16 cellular contexts compared by ENCODE assay signal in the genomic region with DNA sequence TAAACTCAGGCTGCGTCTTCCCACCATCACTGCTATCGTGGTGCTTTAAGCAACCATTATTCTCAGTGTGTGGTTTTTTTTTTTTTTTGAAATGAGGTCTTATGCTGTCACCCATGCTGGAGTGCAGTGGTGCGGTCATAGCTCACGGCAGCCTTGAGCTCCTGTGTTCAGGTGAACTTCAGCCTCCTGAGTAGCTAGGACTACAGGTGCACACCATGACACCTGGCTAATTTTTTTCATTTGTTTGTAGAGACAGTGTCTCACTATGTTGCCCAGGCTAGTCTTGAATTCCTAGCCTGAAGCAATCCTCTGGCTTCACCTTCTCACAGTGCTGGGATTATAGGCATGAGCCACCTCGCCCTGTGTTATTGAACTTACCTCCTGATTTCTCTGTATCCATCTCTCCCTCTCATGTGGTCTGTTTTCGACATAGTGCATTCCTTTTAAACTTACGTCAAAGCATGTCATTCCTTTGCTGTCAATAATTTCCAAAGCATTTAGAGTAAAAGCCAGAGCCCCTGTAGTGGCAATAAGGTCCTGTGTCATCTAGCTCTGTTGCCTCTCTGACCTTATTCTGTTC.
"Had no signal": no experiment of that assay in that cellular context is flagged by ENCODE, and none has a peak within 500 bp of the region (broad histone marks: within the 10 kb centered on the region; RNA-seq: fewer than 3 reads in every experiment).

No MANE protein-coding gene starts in this region.

- H3K36me3 ChIP-seq: heart left ventricle, ovary, upper lobe of left lung, vagina had no signal

- ATAC-seq: heart left ventricle; mucosa of descending colon; naive thymus-derived CD8-positive, alpha-beta T cell; right cardiac atrium had no signal

- H3K4me1 Mint-ChIP-seq: naive thymus-derived CD8-positive, alpha-beta T cell; neural crest cell had no signal

- H3K4me1 ChIP-seq: heart left ventricle, upper lobe of left lung, vagina had no signal

- DNase-seq: central memory CD4-positive, alpha-beta T cell; cortex of kidney; effector memory CD4-positive, alpha-beta T cell; erythroblast; heart left ventricle; hypothalamus; mucosa of descending colon; naive thymus-derived CD8-positive, alpha-beta T cell; ovary; right cardiac atrium; small intestine; stimulated activated CD4-positive, alpha-beta T cell treated with anti-CD3 and anti-CD28 coated beads, Interleukin-2, amount 100 ng/mL, for 48 hours; stimulated activated naive CD4-positive, alpha-beta T cell treated with Interleukin-2 at 50 U/mL for 16 hours; upper lobe of left lung had no signal

- H3K27ac ChIP-seq: heart left ventricle, ovary, upper lobe of left lung, vagina had no signal

- H3K4me3 Mint-ChIP-seq: naive thymus-derived CD8-positive, alpha-beta T cell; neural crest cell had no signal

- H3K9me3 ChIP-seq: heart left ventricle, mucosa of descending colon, ovary, upper lobe of left lung, vagina had no signal

- H3K27me3 ChIP-seq: heart left ventricle, ovary, upper lobe of left lung, vagina had no signal

- H3K4me3 ChIP-seq: heart left ventricle, mucosa of descending colon, ovary, upper lobe of left lung, vagina had no signal
